In the genomic region with DNA sequence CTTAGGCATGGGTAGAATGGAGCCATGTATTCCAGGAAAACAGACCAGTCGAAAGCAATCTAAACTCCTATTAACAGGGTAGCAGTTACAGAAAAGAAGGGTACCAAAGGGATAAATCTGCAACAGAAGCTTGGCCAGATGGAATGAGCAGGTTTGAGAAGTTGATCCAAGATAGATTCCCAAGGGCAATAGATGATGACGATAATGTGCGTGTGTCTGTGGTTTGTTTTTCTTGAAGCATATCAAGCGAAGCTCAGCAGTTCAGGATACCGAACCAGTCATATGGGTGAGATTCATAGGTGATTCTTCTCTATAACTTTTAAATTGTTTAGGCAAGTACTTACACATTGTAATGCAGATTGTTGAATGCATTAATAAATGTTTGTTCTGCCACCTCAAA, we compare ENCODE assay signal across 18 cellular contexts.
"Had no signal": no experiment of that assay in that cellular context is flagged by ENCODE, and none has a peak within 500 bp of the region (broad histone marks: within the 10 kb centered on the region; RNA-seq: fewer than 3 reads in every experiment).

No MANE protein-coding gene starts in this region.

- H3K4me3 ChIP-seq: breast epithelium, skin epidermis, tibial nerve had no signal

- H3K27ac ChIP-seq: breast epithelium, skin epidermis, tibial nerve had no signal

- H3K27me3 ChIP-seq: breast epithelium, tibial nerve had no signal

- DNase-seq: activated CD4-positive, alpha-beta T cell treated with anti-CD3 and anti-CD28 coated beads, Interleukin-2, amount 10 ng/mL, durations not matched to agents 7 days and 5 days; activated CD8-positive, alpha-beta memory T cell treated with anti-CD3 and anti-CD28 coated beads, Interleukin-2, amount 50 U/mL, for 48 hours; activated gamma-delta T cell treated with Interleukin-2 at 50 U/mL for 16 hours; activated naive CD8-positive, alpha-beta T cell treated with anti-CD3 and anti-CD28 coated beads for 36 hours; amygdala; effector memory CD8-positive, alpha-beta T cell; erythroblast; hypothalamus; mesendoderm; natural killer cell; posterior cingulate gyrus; retina; stimulated activated CD4-positive, alpha-beta T cell treated with anti-CD3 and anti-CD28 coated beads, Interleukin-15, amount 100 ng/mL, for 24 hours; stimulated activated CD4-positive, alpha-beta T cell treated with anti-CD3 and anti-CD28 coated beads, Interleukin-4, amount 100 ng/mL, for 1 hour; stimulated activated naive B cell treated with anti-CD40 and anti-IgM and Interleukin-4, amounts not matched to agents 10 μg/mL and 1 μg/mL and 100 μg/mL, for 72 hours had no signal

- H3K9me3 ChIP-seq: breast epithelium, tibial nerve had no signal

- H3K4me1 ChIP-seq: breast epithelium had no signal

- H3K36me3 ChIP-seq: breast epithelium, tibial nerve had no signal
